Comparison of ENCODE assay signal across 14 cellular contexts in the genomic region with DNA sequence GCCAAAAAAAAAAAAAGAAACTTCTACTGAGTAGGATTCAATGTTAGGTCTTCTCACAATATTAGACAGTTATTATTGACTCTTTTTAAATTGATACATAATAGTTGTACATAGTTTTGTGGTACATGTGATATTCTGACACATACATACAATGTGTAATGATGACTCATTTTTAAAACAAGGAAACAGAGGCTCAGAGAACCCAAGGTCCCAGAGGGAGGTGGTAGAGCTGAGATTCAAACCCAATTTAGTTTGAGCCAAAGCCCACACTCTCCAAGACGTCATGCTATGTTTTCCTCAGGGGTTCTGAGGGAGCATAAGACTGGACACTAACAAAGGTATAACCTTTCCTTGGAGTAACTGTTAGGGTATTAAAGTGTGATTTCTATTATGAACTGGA. TPM values are rescaled to one million over a fixed set of nuclear protein-coding genes. Genes with fewer than 3 reads are reported as not detected.
DNase-seq lines count a peak whose midpoint lies in the region; ATAC-seq, FAIRE-seq and TF ChIP-seq lines count a peak whose summit lies in the region.
"Had no signal": no experiment of that assay in that cellular context is flagged by ENCODE, and none has a peak within 500 bp of the region (broad histone marks: within the 10 kb centered on the region; RNA-seq: fewer than 3 reads in every experiment).

No MANE protein-coding gene starts in this region.

- intact Hi-C loops in Calu3 (cut with micrococcal nuclease; ENCODE audit: unreplicated experiment) (loop anchor here (10.0 kb wide), 3 partner anchors 270 to 420 kb away; a partner anchor contains a TSS), IMR-90 (cut with micrococcal nuclease) (loop anchor here (10.0 kb wide), 1 partner anchor 420 kb away; a partner anchor contains a TSS), K562 (cut with micrococcal nuclease) (loop anchor here (5.0 to 10.0 kb wide), 2 partner anchors 77 to 210 kb away; no protein-coding TSS in a partner anchor), dorsolateral prefrontal cortex (cut with DNase I) (loop anchor here (5.0 to 10.0 kb wide), 5 partner anchors 77 to 482 kb away; a partner anchor contains a TSS), natural killer cell (cut with micrococcal nuclease) (loop anchor here (5.0 kb wide), 1 partner anchor 77 kb away; no protein-coding TSS in a partner anchor), thyroid gland (cut with DNase I) (loop anchor here (10.0 kb wide), 1 partner anchor 70 kb away; no protein-coding TSS in a partner anchor)

- H2AFZ ChIP-seq in IMR-90 (replicated peaks; ENCODE audit: low read length, poor library complexity), result no peak overlapping the region
- no peak overlapping the region for H2AFZ ChIP-seq in K562 (ENCODE audit: low read depth, low read length)
- H2AFZ ChIP-seq in keratinocyte (ENCODE audit: control insufficient read depth, low read length), result no peak overlapping the region

- H4K91ac ChIP-seq in IMR-90 (ENCODE audit: insufficient read depth, low read depth, low read length), result no peak overlapping the region

- H4K20me1 ChIP-seq in IMR-90 (ENCODE audit: insufficient read depth, low read length) (no peaks in the 10 kb centered on the region), K562 (replicated peaks; ENCODE audit: control insufficient read depth, insufficient read depth, low read length) (peaks cover 5% of the 10 kb centered on the region; the same call in 1 of the 2 replicates), keratinocyte (ENCODE audit: control insufficient read depth, extremely low read depth, insufficient read depth, low read length) (no peaks in the 10 kb centered on the region)

- H3K27me3 Mint-ChIP-seq in Calu3 (ENCODE audit: unreplicated experiment) (no peaks in the 10 kb centered on the region), natural killer cell (ENCODE audit: low read depth in 2 of 2) (peaks cover 0 to 2% of the 10 kb centered on the region in 2 donors)

- DNase-seq in Calu3 (no peak), IMR-90 (peak; percentile 66), K562 (ENCODE audit: extremely low read depth in 1 of 4, low spot score in 3 of 4) (no peak), keratinocyte (ENCODE audit: low read depth, low spot score) (no peak), dorsolateral prefrontal cortex (no peak), natural killer cell (no peak), thyroid gland (no peak), NK-92 (lab: John Stamatoyannopoulos, UW; ENCODE audit: unreplicated experiment) (no peak)
- DNase-seq: C1 segment of cervical spinal cord, heart left ventricle, lower lobe of right lung, NCI-H2171, occipital lobe had no signal

- H3K36me3 Mint-ChIP-seq in Calu3 (ENCODE audit: insufficient read depth, unreplicated experiment), result peaks cover 49% of the 10 kb centered on the region
- H3K36me3 Mint-ChIP-seq in natural killer cell, result no peaks in the 10 kb centered on the region
- H3K36me3 Mint-ChIP-seq: activated naive CD4-positive, alpha-beta T cell treated with anti-CD3 and anti-CD28 coated beads, Interleukin-2, amount 50 U/mL, for 72 hours had no signal

- no peak for TF ChIP-seq RAD21 in IMR-90 (IDR thresholded peaks at IDR 0.05; ENCODE audit: low read length)
- no peak for TF ChIP-seq RAD21 in K562 (CRISPR knock-in tag; conservative IDR thresholded peaks at IDR 0.05 in 1 of 2, IDR thresholded peaks at IDR 0.05 in 1 of 2)

- peak overlapping the region; percentile 83 for H3K27ac Mint-ChIP-seq in Calu3 (ENCODE audit: unreplicated experiment)
- no peak overlapping the region for H3K27ac Mint-ChIP-seq in natural killer cell

- CTCF ChIA-PET in Calu3 (lab: Charles Lee), result interaction anchor here (0.8 to 2.4 kb wide), 2 partner anchors 81 to 481 kb away, joined by 3 to 9 read pairs; no protein-coding TSS in a partner anchor
- CTCF ChIA-PET in IMR-90 (lab: Yijun Ruan, JAX), result interaction anchor here (1.6 kb wide), 1 partner anchor 83 kb away, joined by 3 read pairs; no protein-coding TSS in a partner anchor
- CTCF ChIA-PET in K562 (lab: Yijun Ruan, JAX; ENCODE audit: low intra/inter-chr PET ratio), result interaction anchor here (2.4 kb wide), 1 partner anchor 480 kb away, joined by 17 read pairs; no protein-coding TSS in a partner anchor

- H3K9me3 Mint-ChIP-seq in Calu3 (ENCODE audit: low read depth, unreplicated experiment) (no peaks in the 10 kb centered on the region), natural killer cell (no peaks in the 10 kb centered on the region)
- H3K9me3 Mint-ChIP-seq: activated naive CD4-positive, alpha-beta T cell treated with anti-CD3 and anti-CD28 coated beads, Interleukin-2, amount 50 U/mL, for 72 hours had no signal

- H3K4ac ChIP-seq in IMR-90 (ENCODE audit: low read depth, low read length), result 0 out of 2 replicates have a peak overlapping the region, but pooled peaks have one; percentile 12

- FAIRE-seq in K562 (lab: Jason Lieb, UNC) (no peak), keratinocyte (lab: Jason Lieb, UNC) (no peak)

- H3K18ac ChIP-seq in IMR-90 (ENCODE audit: low read depth, low read length), result no peak overlapping the region

- POLR2A ChIA-PET in IMR-90 (lab: Charles Lee; ENCODE audit: unreplicated experiment) (interaction anchor here (0.7 kb wide), 1 partner anchor 47 kb away, joined by 8 read pairs; no protein-coding TSS in a partner anchor), K562 (lab: Yijun Ruan, JAX) (no interaction called here)

- H4K5ac ChIP-seq in IMR-90 (ENCODE audit: low read depth, low read length), result no peak overlapping the region

- no peak overlapping the region for H2AK5ac ChIP-seq in IMR-90 (ENCODE audit: low read depth, low read length)

- H3K14ac ChIP-seq in IMR-90 (replicated peaks; ENCODE audit: low read depth, low read length), result no peak overlapping the region

- WGBS in IMR-90 (ENCODE audit: extremely low coverage in 2 of 2, insufficient read length in 1 of 2), 2 experiments, result no CpG with 5 or more reads among the region's 1 CpG
- 0% methylated on average over 1 of the region's 1 CpG for WGBS in K562 (ENCODE audit: insufficient coverage, low coverage, missing lambda C conversion rate)
- WGBS in thyroid gland, 2 donors, result 59 to 61% methylated on average over 1 of the region's 1 CpG

- H3K9me1 ChIP-seq in IMR-90 (ENCODE audit: insufficient read depth, low read length), result peaks cover 14% of the 10 kb centered on the region
- H3K9me1 ChIP-seq in K562 (ENCODE audit: control insufficient read depth, insufficient read depth, low read length), result no peaks in the 10 kb centered on the region
- H3K9me1 ChIP-seq in keratinocyte (ENCODE audit: control insufficient read depth, extremely low read depth, insufficient read depth, low read length), result no peaks in the 10 kb centered on the region

- TF ChIP-seq POLR2A in IMR-90 (IDR thresholded peaks at IDR 0.05; ENCODE audit: low read depth, low read length) (no peak), K562 (conservative IDR thresholded peaks at IDR 0.05) (no peak), thyroid gland (IDR thresholded peaks at IDR 0.05) (no peak)

- no peak overlapping the region for H3K23ac ChIP-seq in IMR-90 (ENCODE audit: low read depth, low read length)

- H2AK9ac ChIP-seq in IMR-90 (replicated peaks; ENCODE audit: low read depth, low read length, poor library complexity), result no peak overlapping the region

- H4K8ac ChIP-seq in IMR-90 (ENCODE audit: low read depth in 2 of 2, low read length in 2 of 2), result peak overlapping the region in 1 of 2 experiments; percentile 53; a peak in 1 of 4 replicates

- peaks cover 52% of the 10 kb centered on the region for H3K4me1 Mint-ChIP-seq in Calu3 (ENCODE audit: low read depth, unreplicated experiment)
- H3K4me1 Mint-ChIP-seq in natural killer cell, result peaks cover 8 to 12% of the 10 kb centered on the region in 2 donors

- H2BK5ac ChIP-seq in IMR-90 (ENCODE audit: low read depth, low read length, poor library complexity, severe bottlenecking), result no peak overlapping the region

- no peak for TF ChIP-seq CTCF in Calu3 (IDR thresholded peaks at IDR 0.05; ENCODE audit: unreplicated experiment)
- TF ChIP-seq CTCF in IMR-90 (conservative IDR thresholded peaks at IDR 0.05; ENCODE audit: low read depth, low read length), result no peak
- TF ChIP-seq CTCF in K562 (IDR thresholded peaks at IDR 0.05 in 2 of 3, conservative IDR thresholded peaks at IDR 0.05 in 1 of 3; ENCODE audit: insufficient read depth in 2 of 3, low read depth in 1 of 3, low read length in 3 of 3), result no peak
- no peak for TF ChIP-seq CTCF in keratinocyte (optimal IDR thresholded peaks at IDR 0.05 in 1 of 3, IDR thresholded peaks at IDR 0.05 in 1 of 3, conservative IDR thresholded peaks at IDR 0.05 in 1 of 3; ENCODE audit: extremely low read depth in 1 of 3, insufficient read depth in 2 of 3, low read length in 3 of 3)
- TF ChIP-seq CTCF in dorsolateral prefrontal cortex (IDR thresholded peaks at IDR 0.05 in 54 of 56, conservative IDR thresholded peaks at IDR 0.05 in 2 of 56; ENCODE audit: low read depth in 1 of 56, partially characterized antibody in 56 of 56), result no peak
- no peak for TF ChIP-seq CTCF in natural killer cell (IDR thresholded peaks at IDR 0.05)
- no peak for TF ChIP-seq CTCF in thyroid gland (IDR thresholded peaks at IDR 0.05)

- H3K4me2 ChIP-seq in IMR-90 (ENCODE audit: low read depth, low read length) (peak overlapping the region; percentile 10; the same call in 1 of the 2 replicates), K562 (ENCODE audit: insufficient read depth, low read length) (no peak overlapping the region), keratinocyte (ENCODE audit: control insufficient read depth, extremely low read depth, insufficient read depth, low read depth, low read length) (peak overlapping the region; percentile 0)

- H3K9ac ChIP-seq in IMR-90 (ENCODE audit: low read depth, low read length) (no peak overlapping the region), K562 (ENCODE audit: insufficient read depth in 1 of 2, low read depth in 2 of 2, low read length in 2 of 2) (no peak overlapping the region), keratinocyte (ENCODE audit: control insufficient read depth, extremely low read depth, insufficient read depth, low read length) (no peak overlapping the region)

- H3K79me2 ChIP-seq in K562 (ENCODE audit: control insufficient read depth, insufficient read depth, low read length), result no peaks in the 10 kb centered on the region
- H3K79me2 ChIP-seq in keratinocyte (ENCODE audit: control insufficient read depth, insufficient read depth, low read length), result no peaks in the 10 kb centered on the region

- H3K36me3 ChIP-seq in IMR-90 (ENCODE audit: control insufficient read depth, insufficient read depth, low read length) (no peaks in the 10 kb centered on the region), K562 (ENCODE audit: control insufficient read depth, insufficient read depth, low read length) (no peaks in the 10 kb centered on the region), keratinocyte (ENCODE audit: control insufficient read depth in 2 of 2, extremely low read depth in 1 of 2, insufficient read depth in 2 of 2, low read length in 2 of 2) (no peaks in the 10 kb centered on the region), thyroid gland (peaks cover 0 to 3% of the 10 kb centered on the region in 2 donors)

- H3K4me3 Mint-ChIP-seq in Calu3 (ENCODE audit: low read depth, unreplicated experiment) (no peak overlapping the region), natural killer cell (no peak overlapping the region)

- H3K9me3 ChIP-seq in IMR-90 (ENCODE audit: control insufficient read depth, insufficient read depth, low read length), result no peaks in the 10 kb centered on the region
- no peaks in the 10 kb centered on the region for H3K9me3 ChIP-seq in K562 (replicated peaks; ENCODE audit: control insufficient read depth, insufficient read depth, low read depth, low read length)
- no peaks in the 10 kb centered on the region for H3K9me3 ChIP-seq in keratinocyte (ENCODE audit: control insufficient read depth, low read depth, low read length)
- H3K9me3 ChIP-seq in thyroid gland, result no peaks in the 10 kb centered on the region
- H3K9me3 ChIP-seq: heart left ventricle, lower lobe of right lung had no signal

- H3K4me3 ChIP-seq in IMR-90 (ENCODE audit: insufficient read depth, low read depth, low read length), result no peak overlapping the region
- H3K4me3 ChIP-seq in K562, result no peak overlapping the region
- H3K4me3 ChIP-seq in keratinocyte (ENCODE audit: control insufficient read depth in 2 of 3, extremely low read depth in 1 of 3, insufficient read depth in 2 of 3, low read depth in 1 of 3, low read length in 3 of 3), result no peak overlapping the region
- H3K4me3 ChIP-seq in dorsolateral prefrontal cortex, result no peak overlapping the region
- H3K4me3 ChIP-seq in thyroid gland (replicated peaks in 1 of 3), result no peak overlapping the region
- H3K4me3 ChIP-seq: heart left ventricle, lower lobe of right lung had no signal

- BruUV-seq in Calu3 (replicated peaks; lab: Mats Ljungman, UMichigan) (no TSS peak), IMR-90 (replicated peaks; lab: Mats Ljungman, UMichigan) (no TSS peak), K562 (replicated peaks; lab: Mats Ljungman, UMichigan) (no TSS peak)

- peak overlapping the region; percentile 65; the same call in 1 of the 2 replicates for H2BK120ac ChIP-seq in IMR-90 (ENCODE audit: low read depth, low read length)

- no peak overlapping the region for H3K27ac ChIP-seq in IMR-90 (ENCODE audit: insufficient read depth, low read length)
- no peak overlapping the region for H3K27ac ChIP-seq in K562 (ENCODE audit: extremely low read depth, low read depth, low read length)
- peak overlapping the region; percentile 44 for H3K27ac ChIP-seq in keratinocyte (ENCODE audit: control insufficient read depth, insufficient read depth, low read length)
- peak overlapping the region in 4 of 59 donors; percentile 13 to 72 (median 48) for H3K27ac ChIP-seq in dorsolateral prefrontal cortex
- no peak overlapping the region for H3K27ac ChIP-seq in thyroid gland
- H3K27ac ChIP-seq: heart left ventricle, lower lobe of right lung had no signal

- ATAC-seq in IMR-90 (ENCODE audit: low read depth), result 0 out of 2 replicates have a peak, but pooled peaks have one; percentile 24
- no peak for ATAC-seq in K562
- ATAC-seq in natural killer cell, result no peak
- ATAC-seq: heart left ventricle, lower lobe of right lung had no signal

- dilution Hi-C loops in IMR-90 (cut with HindIII; ENCODE audit: low sequenced_read_pairs, unreplicated experiment), result no loop called here
- dilution Hi-C loops in keratinocyte (cut with MboI; ENCODE audit: extremely low pct_ligation_motif_present, low sequenced_read_pairs), result no loop called here

- H3K27me3 ChIP-seq in IMR-90 (ENCODE audit: control insufficient read depth, insufficient read depth, low read length), result no peaks in the 10 kb centered on the region
- H3K27me3 ChIP-seq in K562 (ENCODE audit: control insufficient read depth in 2 of 2, insufficient read depth in 2 of 2, low read length in 2 of 2), result peaks cover 17 to 32% of the 10 kb centered on the region in 2 experiments; a peak in 4 of 5 replicates
- H3K27me3 ChIP-seq in keratinocyte (ENCODE audit: control insufficient read depth, extremely low read depth, insufficient read depth, low read length), result no peaks in the 10 kb centered on the region
- H3K27me3 ChIP-seq in dorsolateral prefrontal cortex, result no peaks in the 10 kb centered on the region
- H3K27me3 ChIP-seq in thyroid gland, result no peaks in the 10 kb centered on the region
- H3K27me3 ChIP-seq: heart left ventricle had no signal

- no peaks in the 10 kb centered on the region for H3K79me1 ChIP-seq in IMR-90 (ENCODE audit: low read depth in 1 of 2, low read length in 2 of 2)

- H2BK15ac ChIP-seq in IMR-90 (ENCODE audit: low read depth, low read length), result peak overlapping the region; percentile 89; the same call in 2 of the 3 replicates

- H2BK20ac ChIP-seq in IMR-90 (ENCODE audit: low read depth, low read length), result peak overlapping the region; percentile 84

- in situ Hi-C loops in IMR-90 (cut with MboI; ENCODE audit: low sequenced_read_pairs), result no loop called here
- in situ Hi-C loops in K562 (cut with MboI), result loop anchor here (25.0 kb wide), 1 partner anchor 932 kb away; no protein-coding TSS in a partner anchor

- no peak overlapping the region for H3K56ac ChIP-seq in IMR-90 (ENCODE audit: extremely low read depth, insufficient read depth, low read length)

- TF ChIP-seq EP300 in K562 (IDR thresholded peaks at IDR 0.05; ENCODE audit: low read length), result no peak

- H3K4me1 ChIP-seq in IMR-90 (ENCODE audit: control insufficient read depth, insufficient read depth, low read length) (peaks cover 14% of the 10 kb centered on the region), K562 (replicated peaks in 1 of 2; ENCODE audit: control insufficient read depth in 2 of 2, insufficient read depth in 2 of 2, low read length in 2 of 2) (no peaks in the 10 kb centered on the region; a peak in 1 of 5 replicates), keratinocyte (ENCODE audit: control insufficient read depth, extremely low read depth, insufficient read depth, low read length) (peaks cover 20% of the 10 kb centered on the region), thyroid gland (peaks cover 11 to 27% of the 10 kb centered on the region in 2 donors)

RNA-seq across cellular contexts. Expression of a gene that starts 40.6 kb away (rescaled TPM):
- 48.1 and 48.4 TPM in 2 replicates for total RNA-seq in Calu3 (2022)
- total RNA-seq in IMR-90 (2012; rRNA removed), result under 0.01 TPM in 2 replicates
- polyA plus RNA-seq in IMR-90 (2012; rRNA removed), result 0.03 and 0.07 TPM in 2 replicates
- 0.04 TPM in 1 of 2 replicates, not detected in the other for polyA plus RNA-seq in IMR-90 (2012; cell fraction: cytosol; rRNA removed)
- polyA plus RNA-seq in IMR-90 (2012; cell fraction: nucleus; rRNA removed; ENCODE audit: low replicate concordance), result 0.11 and 0.22 TPM in 2 replicates
- not detected in 2 replicates for total RNA-seq in K562 (2011; cell fraction: chromatin; rRNA removed; ENCODE audit: low replicate concordance)
- total RNA-seq in K562 (2011; cell fraction: nucleolus; rRNA removed), result not detected in 2 replicates
- total RNA-seq in K562 (2011; cell fraction: nucleoplasm; rRNA removed), result not detected in 2 replicates
- not detected in 2 replicates for total RNA-seq in K562 (2014; rRNA removed)
- 0.03 TPM in 1 of 2 replicates, not detected in the other for total RNA-seq in K562 (2014; rRNA removed; fragmentation: Illumina TruSeq; extraction: Trizol)
- total RNA-seq in K562 (2015; rRNA removed; fragmentation: Illumina TruSeq; extraction: Trizol), result not detected in 2 replicates
- 0.24 and 0.45 TPM in 2 replicates for total RNA-seq in K562 (2021)
- not detected in 2 replicates for polyA plus RNA-seq in K562 (2011; rRNA removed)
- not detected in 2 replicates for polyA plus RNA-seq in K562 (2011; cell fraction: cytosol; rRNA removed)
- not detected in 2 replicates for polyA plus RNA-seq in K562 (2011; cell fraction: nucleus; rRNA removed)
- polyA plus RNA-seq in K562 (2012), result 0.01 TPM in 1 of 2 replicates, not detected in the other
- not detected in 2 replicates for polyA plus RNA-seq in K562 (2014; fragmentation: Illumina TruSeq; extraction: Trizol)
- under 1 TPM in 1 of 2 experiments, not detected in 1; 0.01 TPM for polyA plus RNA-seq in K562 (2014; fragmentation: Nextera tagmentation; extraction: Ambion mirVana)
- polyA plus RNA-seq in K562 (2014; rRNA removed), result not detected in 2 replicates
- polyA minus RNA-seq in K562 (2011; rRNA and poly(A)+ RNA removed), result not detected in 2 replicates
- not detected in 2 replicates for polyA minus RNA-seq in K562 (2011; cell fraction: cytosol; rRNA and poly(A)+ RNA removed)
- not detected in 2 replicates for polyA minus RNA-seq in K562 (2011; cell fraction: nucleus; rRNA and poly(A)+ RNA removed)
- polyA plus RNA-seq in keratinocyte, result 0.16 to 0.20 TPM (median 0.19 TPM) in 3 replicates
- 0.44 TPM for polyA plus RNA-seq in keratinocyte (2011; ENCODE audit: low read depth)
- 0.04 and 0.12 TPM in 2 replicates for polyA plus RNA-seq in keratinocyte (2011; cell fraction: cytosol; rRNA removed)
- 0.38 and 0.44 TPM in 2 replicates for polyA plus RNA-seq in keratinocyte (2011; cell fraction: nucleus; rRNA removed)
- polyA plus RNA-seq in keratinocyte (2012; ENCODE audit: low replicate concordance), result 0.18 and 0.31 TPM in 2 replicates
- 0.43 to 0.86 TPM in 2 of 3 replicates, not detected in the other for polyA minus RNA-seq in keratinocyte
- polyA minus RNA-seq in keratinocyte (2011; cell fraction: cytosol; rRNA and poly(A)+ RNA removed), result not detected
- polyA minus RNA-seq in keratinocyte (2011; cell fraction: nucleus; rRNA and poly(A)+ RNA removed), result 0.42 and 1.7 TPM in 2 replicates
- total RNA-seq in dorsolateral prefrontal cortex, result 10 to 100 TPM in 100 of 120 experiments, 1 to 10 TPM in 20; 5.9 to 29.2 (median 12.9) TPM
- total RNA-seq in natural killer cell, result under 1 TPM; 0.45 to 0.82 (median 0.60) TPM
- total RNA-seq in thyroid gland, result 100 to 1,000 TPM in 2 of 4 donors, 10 to 100 TPM in 2; 84.0 to 130 (median 101) TPM
